In genomic region chr7:84582747-84583146, GRCh38 we compare ENCODE assay signal across 7 cellular contexts.
"Had no signal": no experiment of that assay in that cellular context is flagged by ENCODE, and none has a peak within 500 bp of the region (broad histone marks: within the 10 kb centered on the region; RNA-seq: fewer than 3 reads in every experiment).

No MANE protein-coding gene starts in this region.

- DNase-seq: IMR-90, KBM-7, KG1 had no signal

- H3K9ac ChIP-seq: KMS-11 had no signal

- ATAC-seq: HepG2 had no signal

- FAIRE-seq: HepG2, HTR-8/SVneo had no signal

- H3K4me2 ChIP-seq: KMS-11 had no signal

- H3K27ac ChIP-seq: HL-60, KMS-11 had no signal
